21 cellular contexts compared by ENCODE assay signal in the genomic region with DNA sequence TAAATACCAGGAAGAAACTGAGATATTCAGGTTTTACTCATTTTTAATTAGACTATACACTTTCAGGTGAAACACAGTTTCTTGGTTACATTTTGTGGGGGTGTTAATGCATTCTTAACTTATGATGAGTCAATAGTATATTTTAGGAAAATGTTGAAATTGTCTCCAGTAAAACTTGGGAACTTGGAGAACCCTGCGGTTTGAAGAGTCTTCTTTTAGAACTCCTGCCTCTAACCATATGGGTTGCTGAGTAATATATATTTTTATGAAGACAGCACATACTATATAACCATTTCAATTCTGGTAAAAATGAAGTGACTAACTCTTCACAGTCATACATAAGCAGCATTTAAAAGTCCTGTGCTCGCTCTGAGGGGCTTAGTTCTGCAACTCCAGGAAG.
"Had no signal": no experiment of that assay in that cellular context is flagged by ENCODE, and none has a peak within 500 bp of the region (broad histone marks: within the 10 kb centered on the region; RNA-seq: fewer than 3 reads in every experiment).

No MANE protein-coding gene starts in this region.

- H3K4me3 Mint-ChIP-seq: nephron; T-helper 2 cell treated with Interferon-gamma antibody and Interleukin-4, amounts not matched to agents 5 μg/mL and 100 μg/mL, for 36 hours had no signal

- DNase-seq: activated CD4-positive, alpha-beta T cell treated with anti-CD3 and anti-CD28 coated beads for 48 hours; activated CD4-positive, alpha-beta T cell treated with anti-CD3 and anti-CD28 coated beads, Interleukin-2, amount 50 U/mL, for 48 hours; activated CD8-positive, alpha-beta memory T cell treated with anti-CD3 and anti-CD28 coated beads for 24 hours; activated effector memory CD4-positive, alpha-beta T cell treated with anti-CD3 and anti-CD28 coated beads, Interleukin-2, amount 50 U/mL, for 16 hours; activated naive CD4-positive, alpha-beta T cell treated with anti-CD3 and anti-CD28 coated beads, Interleukin-2, amount 50 U/mL, for 16 hours; amniotic stem cell; brain microvascular endothelial cell; central memory CD4-positive, alpha-beta T cell; gastrocnemius medialis; glutamatergic neuron; left lung; lower lobe of right lung; stimulated activated CD4-positive, alpha-beta T cell treated with anti-CD3 and anti-CD28 coated beads, Interleukin-15, amount 100 ng/mL, for 24 hours; stimulated activated naive CD4-positive, alpha-beta T cell; T-helper 1 cell had no signal

- H3K4me3 ChIP-seq: gastrocnemius medialis, left lung, lower lobe of right lung, tibial nerve had no signal

- H3K27ac Mint-ChIP-seq: T-helper 2 cell treated with Interferon-gamma antibody and Interleukin-4, amounts not matched to agents 5 μg/mL and 100 μg/mL, for 36 hours had no signal

- H3K4me1 ChIP-seq: left lung, lower lobe of right lung, tibial nerve had no signal

- H3K27ac ChIP-seq: brain microvascular endothelial cell, gastrocnemius medialis, left lung, lower lobe of right lung, neutrophil, tibial nerve had no signal

- H3K9me3 ChIP-seq: gastrocnemius medialis, left lung, lower lobe of right lung, neutrophil, tibial nerve had no signal

- H3K27me3 ChIP-seq: brain microvascular endothelial cell, gastrocnemius medialis, left lung, neutrophil, tibial nerve had no signal

- H3K36me3 ChIP-seq: brain microvascular endothelial cell, gastrocnemius medialis, left lung, lower lobe of right lung, neutrophil, tibial nerve had no signal

- H3K9me3 Mint-ChIP-seq: nephron had no signal

- ATAC-seq: esophagus mucosa, gastrocnemius medialis, left lung, lower lobe of right lung, sciatic nerve had no signal
